In the genomic region with DNA sequence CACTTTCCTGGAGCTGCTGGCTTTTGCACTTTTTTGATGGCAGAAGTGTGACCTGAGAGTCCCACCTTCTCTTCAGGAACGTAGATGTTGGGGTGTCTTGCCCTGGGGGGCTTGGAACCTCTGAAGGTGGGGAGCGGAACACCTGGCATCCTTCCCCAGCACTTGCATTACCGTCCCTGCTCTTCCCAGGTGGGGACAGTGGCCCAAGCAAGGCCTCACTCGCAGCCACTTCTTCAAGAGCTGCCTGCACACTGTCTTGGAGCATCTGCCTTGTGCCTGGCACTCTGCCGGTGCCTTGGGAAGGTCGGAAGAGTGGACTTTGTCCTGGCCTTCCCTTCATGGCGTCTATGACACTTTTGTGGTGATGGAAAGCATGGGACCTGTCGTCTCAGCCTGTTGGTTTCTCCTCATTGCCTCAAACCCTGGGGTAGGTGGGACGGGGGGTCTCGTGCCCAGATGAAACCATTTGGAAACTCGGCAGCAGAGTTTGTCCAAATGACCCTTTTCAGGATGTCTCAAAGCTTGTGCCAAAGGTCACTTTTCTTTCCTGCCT, we compare ENCODE assay signal across 2 cellular contexts.
TF ChIP-seq lines count a peak whose summit lies in the region.

No MANE protein-coding gene starts in this region.

TF ChIP-seq in WTC11, 78 proteins besides CTCF, POLR2A, EP300 and RAD21:
- TF ChIP-seq, protein P1, sequence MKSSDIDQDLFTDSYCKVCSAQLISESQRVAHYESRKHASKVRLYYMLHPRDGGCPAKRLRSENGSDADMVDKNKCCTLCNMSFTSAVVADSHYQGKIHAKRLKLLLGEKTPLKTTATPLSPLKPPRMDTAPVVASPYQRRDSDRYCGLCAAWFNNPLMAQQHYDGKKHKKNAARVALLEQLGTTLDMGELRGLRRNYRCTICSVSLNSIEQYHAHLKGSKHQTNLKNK (CRISPR knock-in tag; IDR thresholded peaks at IDR 0.05) = no peak
- no peak for TF ChIP-seq ZNF423 (CRISPR knock-in tag; IDR thresholded peaks at IDR 0.05)
- no peak for TF ChIP-seq TEAD1 (CRISPR knock-in tag; IDR thresholded peaks at IDR 0.05)
- no peak for TF ChIP-seq SOX15 (CRISPR knock-in tag; IDR thresholded peaks at IDR 0.05)
TF ChIP-seq in WTC11: peak in this region for 0.

TF ChIP-seq in H1, 55 proteins besides CTCF, POLR2A, EP300 and RAD21:
- TF ChIP-seq GTF2F1 (IDR thresholded peaks at IDR 0.05; ENCODE audit: borderline replicate concordance, low read depth, low read length) (no peak), TAF7 (optimal IDR thresholded peaks at IDR 0.05; ENCODE audit: borderline replicate concordance, low read depth, low read length) (no peak), TCF12 (IDR thresholded peaks at IDR 0.05; ENCODE audit: low read depth, low read length) (no peak)
